In the genomic region with DNA sequence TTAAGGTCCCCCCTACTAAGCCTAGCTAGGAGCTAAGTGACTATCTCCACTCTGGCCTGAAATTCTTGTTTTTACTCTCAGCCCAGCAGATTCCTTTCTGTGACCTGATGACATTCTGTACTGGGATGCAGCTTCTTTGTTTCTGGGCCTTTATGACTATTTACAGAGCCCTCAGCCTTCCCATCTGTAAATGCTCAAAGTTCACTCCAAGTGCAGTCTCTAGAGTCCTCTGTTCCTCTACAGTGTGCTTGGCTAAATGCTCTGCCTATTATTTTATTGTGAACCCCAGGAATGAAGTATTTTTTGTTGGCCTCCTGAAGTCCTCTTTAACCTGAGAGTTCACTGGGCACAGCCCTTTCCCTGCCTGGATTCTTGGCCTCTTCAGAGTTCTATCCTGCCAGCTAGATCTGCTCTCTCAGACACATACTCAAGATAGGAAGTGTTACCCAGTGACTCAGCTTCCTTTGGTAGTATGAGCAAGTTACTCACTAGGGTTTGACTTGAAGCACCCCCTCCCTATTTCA, we compare ENCODE assay signal across 8 cellular contexts.
A peak's percentile ranks its signal among the peaks of the same experiment; 100 is the strongest.
DNase-seq lines count a peak whose midpoint lies in the region; ATAC-seq and TF ChIP-seq lines count a peak whose summit lies in the region.

No MANE protein-coding gene starts in this region.

- no peaks in the 10 kb centered on the region for H3K27me3 ChIP-seq in PC-9 (ENCODE audit: insufficient read depth, low read depth)
- H3K27me3 ChIP-seq in uterus: no peaks in the 10 kb centered on the region
- no peaks in the 10 kb centered on the region for H3K27me3 ChIP-seq in CD4-positive, alpha-beta T cell (ENCODE audit: control insufficient read depth, insufficient read depth, low read length)

- no peaks in the 10 kb centered on the region for H3K36me3 Mint-ChIP-seq in immature natural killer cell
- no peaks in the 10 kb centered on the region for H3K36me3 Mint-ChIP-seq in CD4-positive, alpha-beta T cell (ENCODE audit: low read depth)

- H3K79me2 ChIP-seq in PC-9 (ENCODE audit: low read depth): no peaks in the 10 kb centered on the region

- no peak overlapping the region for H3K27ac ChIP-seq in PC-9
- H3K27ac ChIP-seq in uterus: peak overlapping the region; percentile 69
- H3K27ac ChIP-seq in CD4-positive, alpha-beta T cell (ENCODE audit: low read depth, low read length): no peak overlapping the region

- H3K27ac Mint-ChIP-seq in immature natural killer cell: peak overlapping the region in 4 of 6 donors; percentile 37 to 68 (median 64)
- H3K27ac Mint-ChIP-seq in CD4-positive, alpha-beta T cell: no peak overlapping the region

- H3K4me2 ChIP-seq in PC-9: no peak overlapping the region

- no peaks in the 10 kb centered on the region for H3F3A ChIP-seq in PC-9 (ENCODE audit: insufficient read depth, low read depth)

- peaks cover 22 to 28% of the 10 kb centered on the region in 2 donors for H3K4me1 Mint-ChIP-seq in immature natural killer cell
- H3K4me1 Mint-ChIP-seq in CD4-positive, alpha-beta T cell (ENCODE audit: low read depth): no peaks in the 10 kb centered on the region

- no peaks in the 10 kb centered on the region for H4K20me1 ChIP-seq in PC-9 (ENCODE audit: insufficient read depth)

- peak; percentile 57 for DNase-seq in GM10266 (ENCODE audit: extremely low spot score)
- DNase-seq in PC-9: no peak
- DNase-seq in immature natural killer cell: no peak
- DNase-seq in uterus: no peak
- DNase-seq in activated CD4-positive, CD25-positive, alpha-beta regulatory T cell (lab: John Stamatoyannopoulos, UW): no peak
- DNase-seq in NCI-H1048 (lab: John Stamatoyannopoulos, UW): no peak
- DNase-seq in CD4-positive, alpha-beta T cell: no peak

- H2AFZ ChIP-seq in PC-9: peak overlapping the region; percentile 63; the same call in 1 of the 2 replicates

- 0 out of 2 replicates have a peak, but pooled peaks cover 4% of the 10 kb centered on the region for H3K9me3 ChIP-seq in PC-9 (ENCODE audit: insufficient read depth, low read depth)
- no peaks in the 10 kb centered on the region for H3K9me3 ChIP-seq in uterus
- H3K9me3 ChIP-seq in CD4-positive, alpha-beta T cell (ENCODE audit: control insufficient read depth, low read length): no peaks in the 10 kb centered on the region

- peaks cover 0 to 3% (median 3%) of the 10 kb centered on the region in 3 donors for H3K27me3 Mint-ChIP-seq in immature natural killer cell (ENCODE audit: low read depth in 3 of 3)
- H3K27me3 Mint-ChIP-seq in CD4-positive, alpha-beta T cell: no peaks in the 10 kb centered on the region

- TF ChIP-seq CTCF in GM10266 (IDR thresholded peaks at IDR 0.05; ENCODE audit: control insufficient read depth, insufficient read depth, low read depth, missing control alignments) (no peak), PC-9 (conservative IDR thresholded peaks at IDR 0.05) (no peak), uterus (IDR thresholded peaks at IDR 0.05) (no peak)
- no peak for TF ChIP-seq CTCF in CD4-positive, alpha-beta T cell (IDR thresholded peaks at IDR 0.05)

- H3K4me3 Mint-ChIP-seq in immature natural killer cell: peak overlapping the region; percentile 0 to 60 (median 40)
- no peak overlapping the region for H3K4me3 Mint-ChIP-seq in CD4-positive, alpha-beta T cell

- H3K36me3 ChIP-seq in PC-9 (ENCODE audit: low read depth) (no peaks in the 10 kb centered on the region), uterus (no peaks in the 10 kb centered on the region)

- no peaks in the 10 kb centered on the region for H3K4me1 ChIP-seq in PC-9 (replicated peaks; ENCODE audit: insufficient read depth)
- no peaks in the 10 kb centered on the region for H3K4me1 ChIP-seq in uterus

- peak; percentile 76 for ATAC-seq in GM21825 (IDR thresholded peaks at IDR 0.05; ENCODE audit: unreplicated experiment)
- ATAC-seq in CD4-positive, alpha-beta T cell (ENCODE audit: poor library complexity): no peak

- no peak for TF ChIP-seq POLR2A in uterus (IDR thresholded peaks at IDR 0.05)

- intact Hi-C loops in PC-9 (cut with micrococcal nuclease; ENCODE audit: unreplicated experiment) (no loop called here), uterus (cut with DNase I; ENCODE audit: low total_unique reads) (no loop called here)
- intact Hi-C loops in CD4-positive, alpha-beta T cell (cut with DNase I, micrococcal nuclease): no loop called here

- POLR2A ChIA-PET in PC-9 (lab: Charles Lee; ENCODE audit: unreplicated experiment): interaction anchor here (0.7 kb wide), 1 partner anchor 15 kb away, joined by 3 read pairs; no protein-coding TSS in a partner anchor
- POLR2A ChIA-PET in CD4-positive, alpha-beta T cell (lab: Charles Lee): interaction anchor here (1.2 kb wide), 1 partner anchor 10 kb away, joined by 3 read pairs; no protein-coding TSS in a partner anchor

- H3K9me3 Mint-ChIP-seq in immature natural killer cell: no peaks in the 10 kb centered on the region
- H3K9me3 Mint-ChIP-seq in CD4-positive, alpha-beta T cell: no peaks in the 10 kb centered on the region

- no peaks in the 10 kb centered on the region for H3K9me2 ChIP-seq in PC-9 (ENCODE audit: insufficient read depth)

- CTCF ChIA-PET in PC-9 (lab: Charles Lee): no interaction called here
- CTCF ChIA-PET in CD4-positive, alpha-beta T cell (lab: Charles Lee): no interaction called here

- no TSS peak for BruUV-seq in PC-9 (replicated peaks; lab: Mats Ljungman, UMichigan)

- H3K4me3 ChIP-seq in PC-9 (no peak overlapping the region), uterus (no peak overlapping the region)

Comparison
In these comparisons a context has a peak if more than half of its experiments do, and no peak if none do; other contexts are left out.
1. H3K27ac ChIP-seq: peak in uterus (2 of 2); none in PC-9 (single experiment) and CD4-positive, alpha-beta T cell (single experiment).